14 cellular contexts compared by ENCODE assay signal in genomic region chr5:867300-867699, GRCh38.
"Had no signal": no experiment of that assay in that cellular context is flagged by ENCODE, and none has a peak within 500 bp of the region (broad histone marks: within the 10 kb centered on the region; RNA-seq: fewer than 3 reads in every experiment).

No MANE protein-coding gene starts in this region.

- ATAC-seq: upper lobe of right lung had no signal

- H3K27ac ChIP-seq: adrenal gland, testis, upper lobe of right lung had no signal

- H3K9me3 ChIP-seq: adrenal gland, testis, upper lobe of right lung had no signal

- DNase-seq: activated B cell treated with CpG ODN at 0.5 μM for 24 hours; activated CD4-positive, alpha-beta T cell treated with anti-CD3 and anti-CD28 coated beads, Interleukin-2, amount 50 U/mL, for 1 hour; activated naive CD4-positive, alpha-beta T cell treated with anti-CD3 and anti-CD28 coated beads, Interleukin-2, amount 50 U/mL, for 16 hours; activated T-cell treated with anti-CD3 and anti-CD28 coated beads, Interleukin-2, amount 50 U/mL, for 1 hour; adrenal gland; central memory CD4-positive, alpha-beta T cell; dermis blood vessel endothelial cell; erythroblast; hypothalamus; mammary epithelial cell; stimulated activated CD4-positive, alpha-beta T cell treated with anti-CD3 and anti-CD28 coated beads, Interleukin-2, amount 100 ng/mL, for 48 hours; stimulated activated naive CD4-positive, alpha-beta T cell treated with Interleukin-2 at 50 U/mL for 16 hours; testis; upper lobe of right lung had no signal

- H3K4me3 ChIP-seq: adrenal gland, testis, upper lobe of right lung had no signal

- H3K27me3 ChIP-seq: adrenal gland, testis, upper lobe of right lung had no signal

- H3K4me1 ChIP-seq: adrenal gland, upper lobe of right lung had no signal
